ENCODE assay signal across 1 cellular context in the genomic region with DNA sequence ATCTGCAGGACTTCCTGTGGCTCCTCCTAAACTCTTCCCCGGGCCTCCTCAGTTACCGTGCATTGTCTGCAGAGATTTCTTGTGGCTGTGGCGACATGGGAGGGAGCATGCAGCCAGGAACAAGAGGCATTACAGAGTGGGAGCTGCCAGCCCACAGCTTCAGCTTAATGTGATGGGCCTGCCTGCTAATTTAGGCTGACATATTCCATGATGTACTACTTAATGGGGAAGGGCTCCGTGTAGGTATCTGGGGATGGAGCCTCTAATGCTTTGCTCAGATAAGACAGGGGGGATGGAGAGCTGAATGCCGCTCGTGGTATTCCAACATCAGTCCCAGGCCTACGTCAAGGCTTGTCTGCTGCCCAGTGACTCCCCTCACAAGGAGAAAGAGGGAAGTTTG.
TF ChIP-seq lines count a peak whose summit lies in the region.

No MANE protein-coding gene starts in this region.

TF ChIP-seq in SK-N-SH, 30 proteins besides CTCF, POLR2A, EP300 and RAD21 (continued from another document):
- TF ChIP-seq, protein P1, sequence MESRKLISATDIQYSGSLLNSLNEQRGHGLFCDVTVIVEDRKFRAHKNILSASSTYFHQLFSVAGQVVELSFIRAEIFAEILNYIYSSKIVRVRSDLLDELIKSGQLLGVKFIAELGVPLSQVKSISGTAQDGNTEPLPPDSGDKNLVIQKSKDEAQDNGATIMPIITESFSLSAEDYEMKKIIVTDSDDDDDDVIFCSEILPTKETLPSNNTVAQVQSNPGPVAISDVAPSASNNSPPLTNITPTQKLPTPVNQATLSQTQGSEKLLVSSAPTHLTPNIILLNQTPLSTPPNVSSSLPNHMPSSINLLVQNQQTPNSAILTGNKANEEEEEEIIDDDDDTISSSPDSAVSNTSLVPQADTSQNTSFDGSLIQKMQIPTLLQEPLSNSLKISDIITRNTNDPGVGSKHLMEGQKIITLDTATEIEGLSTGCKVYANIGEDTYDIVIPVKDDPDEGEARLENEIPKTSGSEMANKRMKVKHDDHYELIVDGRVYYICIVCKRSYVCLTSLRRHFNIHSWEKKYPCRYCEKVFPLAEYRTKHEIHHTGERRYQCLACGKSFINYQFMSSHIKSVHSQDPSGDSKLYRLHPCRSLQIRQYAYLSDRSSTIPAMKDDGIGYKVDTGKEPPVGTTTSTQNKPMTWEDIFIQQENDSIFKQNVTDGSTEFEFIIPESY (IDR thresholded peaks at IDR 0.05; ENCODE audit: borderline replicate concordance, low read depth) = no peak
- TF ChIP-seq RXRA (IDR thresholded peaks at IDR 0.05; ENCODE audit: borderline replicate concordance, low read depth) (no peak), GABPA (IDR thresholded peaks at IDR 0.05; ENCODE audit: low read depth) (no peak), ELF1 (IDR thresholded peaks at IDR 0.05) (no peak), FOXM1 (IDR thresholded peaks at IDR 0.05; ENCODE audit: low read depth) (no peak), GATA2 (CRISPR knock-in tag; IDR thresholded peaks at IDR 0.05) (peak; percentile 98), FOSL2 (IDR thresholded peaks at IDR 0.05; ENCODE audit: borderline replicate concordance, low read depth) (no peak), TCF12 (IDR thresholded peaks at IDR 0.05) (peak; percentile 88), EZH2phosphoT487 (IDR thresholded peaks at IDR 0.05; ENCODE audit: borderline replicate concordance, low read depth) (no peak), FOXJ3 (CRISPR knock-in tag; IDR thresholded peaks at IDR 0.05) (peak; percentile 93; the same call in 1 of the 2 replicates), RFX5 (IDR thresholded peaks at IDR 0.05; ENCODE audit: low read length) (peak; percentile 51; the same call in 1 of the 2 replicates), RCOR1 (IDR thresholded peaks at IDR 0.05; ENCODE audit: low read length) (peak; percentile 100), NFIC (IDR thresholded peaks at IDR 0.05; ENCODE audit: borderline replicate concordance) (no peak; the same call in 1 of the 2 replicates), POLR2AphosphoS5 (IDR thresholded peaks at IDR 0.05; ENCODE audit: low read depth, low read length) (peak; percentile 71), SMC3 (IDR thresholded peaks at IDR 0.05; ENCODE audit: low read depth, low read length) (peak; percentile 14; the same call in 1 of the 2 replicates), JUND (IDR thresholded peaks at IDR 0.05) (peak; percentile 17; the same call in 1 of the 2 replicates), CHD2 (IDR thresholded peaks at IDR 0.05; ENCODE audit: low read length, partially characterized antibody) (peak; percentile 91), SIN3A (IDR thresholded peaks at IDR 0.05; ENCODE audit: borderline replicate concordance, low read depth, low read length) (peak; percentile 67; the same call in 1 of the 2 replicates), NRF1 (IDR thresholded peaks at IDR 0.05; ENCODE audit: low read depth, low read length) (no peak), TEAD4 (IDR thresholded peaks at IDR 0.05; ENCODE audit: borderline replicate concordance, insufficient read depth) (no peak), YY1 (IDR thresholded peaks at IDR 0.05; ENCODE audit: low read depth) (no peak), TAF1 (IDR thresholded peaks at IDR 0.05; ENCODE audit: borderline replicate concordance, low read depth, low read length) (no peak), MEF2A (IDR thresholded peaks at IDR 0.05; ENCODE audit: borderline replicate concordance, low read depth) (no peak)
- TF ChIP-seq, protein P2, sequence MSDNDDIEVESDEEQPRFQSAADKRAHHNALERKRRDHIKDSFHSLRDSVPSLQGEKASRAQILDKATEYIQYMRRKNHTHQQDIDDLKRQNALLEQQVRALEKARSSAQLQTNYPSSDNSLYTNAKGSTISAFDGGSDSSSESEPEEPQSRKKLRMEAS (IDR thresholded peaks at IDR 0.05; ENCODE audit: low read depth) = no peak
- TF ChIP-seq, protein P3, sequence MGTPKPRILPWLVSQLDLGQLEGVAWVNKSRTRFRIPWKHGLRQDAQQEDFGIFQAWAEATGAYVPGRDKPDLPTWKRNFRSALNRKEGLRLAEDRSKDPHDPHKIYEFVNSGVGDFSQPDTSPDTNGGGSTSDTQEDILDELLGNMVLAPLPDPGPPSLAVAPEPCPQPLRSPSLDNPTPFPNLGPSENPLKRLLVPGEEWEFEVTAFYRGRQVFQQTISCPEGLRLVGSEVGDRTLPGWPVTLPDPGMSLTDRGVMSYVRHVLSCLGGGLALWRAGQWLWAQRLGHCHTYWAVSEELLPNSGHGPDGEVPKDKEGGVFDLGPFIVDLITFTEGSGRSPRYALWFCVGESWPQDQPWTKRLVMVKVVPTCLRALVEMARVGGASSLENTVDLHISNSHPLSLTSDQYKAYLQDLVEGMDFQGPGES (IDR thresholded peaks at IDR 0.05; ENCODE audit: low read depth, low read length) = no peak
- TF ChIP-seq, protein P4, sequence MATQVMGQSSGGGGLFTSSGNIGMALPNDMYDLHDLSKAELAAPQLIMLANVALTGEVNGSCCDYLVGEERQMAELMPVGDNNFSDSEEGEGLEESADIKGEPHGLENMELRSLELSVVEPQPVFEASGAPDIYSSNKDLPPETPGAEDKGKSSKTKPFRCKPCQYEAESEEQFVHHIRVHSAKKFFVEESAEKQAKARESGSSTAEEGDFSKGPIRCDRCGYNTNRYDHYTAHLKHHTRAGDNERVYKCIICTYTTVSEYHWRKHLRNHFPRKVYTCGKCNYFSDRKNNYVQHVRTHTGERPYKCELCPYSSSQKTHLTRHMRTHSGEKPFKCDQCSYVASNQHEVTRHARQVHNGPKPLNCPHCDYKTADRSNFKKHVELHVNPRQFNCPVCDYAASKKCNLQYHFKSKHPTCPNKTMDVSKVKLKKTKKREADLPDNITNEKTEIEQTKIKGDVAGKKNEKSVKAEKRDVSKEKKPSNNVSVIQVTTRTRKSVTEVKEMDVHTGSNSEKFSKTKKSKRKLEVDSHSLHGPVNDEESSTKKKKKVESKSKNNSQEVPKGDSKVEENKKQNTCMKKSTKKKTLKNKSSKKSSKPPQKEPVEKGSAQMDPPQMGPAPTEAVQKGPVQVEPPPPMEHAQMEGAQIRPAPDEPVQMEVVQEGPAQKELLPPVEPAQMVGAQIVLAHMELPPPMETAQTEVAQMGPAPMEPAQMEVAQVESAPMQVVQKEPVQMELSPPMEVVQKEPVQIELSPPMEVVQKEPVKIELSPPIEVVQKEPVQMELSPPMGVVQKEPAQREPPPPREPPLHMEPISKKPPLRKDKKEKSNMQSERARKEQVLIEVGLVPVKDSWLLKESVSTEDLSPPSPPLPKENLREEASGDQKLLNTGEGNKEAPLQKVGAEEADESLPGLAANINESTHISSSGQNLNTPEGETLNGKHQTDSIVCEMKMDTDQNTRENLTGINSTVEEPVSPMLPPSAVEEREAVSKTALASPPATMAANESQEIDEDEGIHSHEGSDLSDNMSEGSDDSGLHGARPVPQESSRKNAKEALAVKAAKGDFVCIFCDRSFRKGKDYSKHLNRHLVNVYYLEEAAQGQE (IDR thresholded peaks at IDR 0.05; ENCODE audit: low read depth, low read length) = no peak
- TF ChIP-seq, protein P5, sequence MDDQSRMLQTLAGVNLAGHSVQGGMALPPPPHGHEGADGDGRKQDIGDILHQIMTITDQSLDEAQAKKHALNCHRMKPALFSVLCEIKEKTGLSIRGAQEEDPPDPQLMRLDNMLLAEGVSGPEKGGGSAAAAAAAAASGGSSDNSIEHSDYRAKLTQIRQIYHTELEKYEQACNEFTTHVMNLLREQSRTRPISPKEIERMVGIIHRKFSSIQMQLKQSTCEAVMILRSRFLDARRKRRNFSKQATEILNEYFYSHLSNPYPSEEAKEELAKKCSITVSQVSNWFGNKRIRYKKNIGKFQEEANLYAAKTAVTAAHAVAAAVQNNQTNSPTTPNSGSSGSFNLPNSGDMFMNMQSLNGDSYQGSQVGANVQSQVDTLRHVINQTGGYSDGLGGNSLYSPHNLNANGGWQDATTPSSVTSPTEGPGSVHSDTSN (IDR thresholded peaks at IDR 0.05) = peak; percentile 88
- TF ChIP-seq, protein P6, sequence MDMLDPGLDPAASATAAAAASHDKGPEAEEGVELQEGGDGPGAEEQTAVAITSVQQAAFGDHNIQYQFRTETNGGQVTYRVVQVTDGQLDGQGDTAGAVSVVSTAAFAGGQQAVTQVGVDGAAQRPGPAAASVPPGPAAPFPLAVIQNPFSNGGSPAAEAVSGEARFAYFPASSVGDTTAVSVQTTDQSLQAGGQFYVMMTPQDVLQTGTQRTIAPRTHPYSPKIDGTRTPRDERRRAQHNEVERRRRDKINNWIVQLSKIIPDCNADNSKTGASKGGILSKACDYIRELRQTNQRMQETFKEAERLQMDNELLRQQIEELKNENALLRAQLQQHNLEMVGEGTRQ (IDR thresholded peaks at IDR 0.05; ENCODE audit: borderline replicate concordance, low read depth, low read length) = no peak
- TF ChIP-seq, protein P7, sequence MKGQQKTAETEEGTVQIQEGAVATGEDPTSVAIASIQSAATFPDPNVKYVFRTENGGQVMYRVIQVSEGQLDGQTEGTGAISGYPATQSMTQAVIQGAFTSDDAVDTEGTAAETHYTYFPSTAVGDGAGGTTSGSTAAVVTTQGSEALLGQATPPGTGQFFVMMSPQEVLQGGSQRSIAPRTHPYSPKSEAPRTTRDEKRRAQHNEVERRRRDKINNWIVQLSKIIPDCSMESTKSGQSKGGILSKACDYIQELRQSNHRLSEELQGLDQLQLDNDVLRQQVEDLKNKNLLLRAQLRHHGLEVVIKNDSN (IDR thresholded peaks at IDR 0.05; ENCODE audit: borderline replicate concordance, low read depth) = no peak
